In genomic region chr2:1638281-1638860, GRCh38 we compare ENCODE assay signal across 26 cellular contexts.
DNase-seq lines count a peak whose midpoint lies in the region; ATAC-seq and TF ChIP-seq lines count a peak whose summit lies in the region.
"Had no signal": no experiment of that assay in that cellular context is flagged by ENCODE, and none has a peak within 500 bp of the region (broad histone marks: within the 10 kb centered on the region; RNA-seq: fewer than 3 reads in every experiment).

No MANE protein-coding gene starts in this region.

- no peak for ATAC-seq in HG03039 (IDR thresholded peaks at IDR 0.05; ENCODE audit: unreplicated experiment)
- ATAC-seq: activated CD4-positive, alpha-beta T cell treated with anti-CD3 and anti-CD28 coated beads for 36 hours; heart right ventricle; K562; left colon had no signal

- peaks cover 60% of the 10 kb centered on the region for H3K4me1 ChIP-seq in SJSA1 (replicated peaks)
- H3K4me1 ChIP-seq: HAP-1 had no signal

- H3K27me3 Mint-ChIP-seq in osteocyte (ENCODE audit: unreplicated experiment), result no peaks in the 10 kb centered on the region
- H3K27me3 Mint-ChIP-seq: activated CD4-positive, alpha-beta T cell treated with anti-CD3 and anti-CD28 coated beads for 36 hours; activated naive CD8-positive, alpha-beta T cell treated with anti-CD3 and anti-CD28 coated beads for 36 hours had no signal

- H3K4me3 Mint-ChIP-seq in osteocyte (ENCODE audit: unreplicated experiment), result no peak overlapping the region
- H3K4me3 Mint-ChIP-seq: activated CD4-positive, alpha-beta T cell treated with anti-CD3 and anti-CD28 coated beads for 36 hours; activated naive CD8-positive, alpha-beta T cell treated with anti-CD3 and anti-CD28 coated beads for 36 hours; memory B cell had no signal

- peaks cover 51% of the 10 kb centered on the region for H3K36me3 Mint-ChIP-seq in osteocyte (ENCODE audit: unreplicated experiment)
- H3K36me3 Mint-ChIP-seq: activated naive CD8-positive, alpha-beta T cell treated with anti-CD3 and anti-CD28 coated beads for 36 hours; memory B cell had no signal

- peaks cover 81% of the 10 kb centered on the region for H3K36me3 ChIP-seq in SJSA1
- H3K36me3 ChIP-seq: HAP-1, neutrophil had no signal

- no peak for TF ChIP-seq CTCF in osteocyte (IDR thresholded peaks at IDR 0.05)

- H3K9me3 ChIP-seq in SJSA1 (replicated peaks), result no peaks in the 10 kb centered on the region
- H3K9me3 ChIP-seq: HAP-1, heart right ventricle, MG63, neutrophil had no signal

- no peak overlapping the region for H3K27ac Mint-ChIP-seq in osteocyte (ENCODE audit: unreplicated experiment)
- H3K27ac Mint-ChIP-seq: activated CD4-positive, alpha-beta T cell treated with anti-CD3 and anti-CD28 coated beads for 36 hours; activated naive CD8-positive, alpha-beta T cell treated with anti-CD3 and anti-CD28 coated beads for 36 hours; memory B cell had no signal

- 0 out of 2 replicates have a peak overlapping the region, but pooled peaks have one; percentile 32 for H3K27ac ChIP-seq in SJSA1
- H3K27ac ChIP-seq: heart right ventricle, neutrophil had no signal

- H3K4me3 ChIP-seq in SJSA1, result no peak overlapping the region
- H3K4me3 ChIP-seq: HAP-1, heart right ventricle, K562, MG63 had no signal

- H3K9me3 Mint-ChIP-seq in osteocyte (ENCODE audit: unreplicated experiment), result no peaks in the 10 kb centered on the region
- H3K9me3 Mint-ChIP-seq: activated naive CD8-positive, alpha-beta T cell treated with anti-CD3 and anti-CD28 coated beads for 36 hours; memory B cell had no signal

- DNase-seq in M059J (ENCODE audit: low read depth) (peak; percentile 49), SJSA1 (ENCODE audit: low read depth in 1 of 2, low spot score in 2 of 2) (peak in 1 of 2 experiments; percentile 26), iris pigment epithelial cell (ENCODE audit: low read depth) (peak; percentile 59), renal cortical epithelial cell (ENCODE audit: low read depth) (peak; percentile 27), amygdala (lab: John Stamatoyannopoulos, UW) (no peak), osteocyte (ENCODE audit: extremely low spot score, unreplicated experiment) (no peak)
- DNase-seq: activated CD4-positive, alpha-beta T cell treated with anti-CD3 and anti-CD28 coated beads for 36 hours; activated effector memory CD4-positive, alpha-beta T cell treated with anti-CD3 and anti-CD28 coated beads, Interleukin-2, amount 50 U/mL, for 16 hours; activated naive CD8-positive, alpha-beta T cell treated with anti-CD3 and anti-CD28 coated beads for 36 hours; C1 segment of cervical spinal cord; DMS79; heart right ventricle; MG63; NCI-H1105 treated with DMSO at 0.1 percent for 48 hours; NCI-H2081; NCI-H345; retina; stimulated activated CD4-positive, alpha-beta T cell treated with anti-CD3 and anti-CD28 coated beads, Interleukin-12 subunit alpha, Interleukin-12 subunit beta, amount 100 ng/mL, for 4 hours; stimulated activated CD4-positive, alpha-beta T cell treated with anti-CD3 and anti-CD28 coated beads, Interleukin-4, amount 100 ng/mL, for 1 hour; trophoblast cell had no signal

- no peaks in the 10 kb centered on the region for H3K27me3 ChIP-seq in SJSA1 (replicated peaks)
- H3K27me3 ChIP-seq: MG63, neutrophil had no signal

- H3K4me1 Mint-ChIP-seq in osteocyte (ENCODE audit: unreplicated experiment), result peaks cover 2% of the 10 kb centered on the region
- H3K4me1 Mint-ChIP-seq: activated CD4-positive, alpha-beta T cell treated with anti-CD3 and anti-CD28 coated beads for 36 hours; activated naive CD8-positive, alpha-beta T cell treated with anti-CD3 and anti-CD28 coated beads for 36 hours; memory B cell had no signal

Comparison
In these comparisons a context has a peak if more than half of its experiments do, and no peak if none do; other contexts are left out.
1. DNase-seq: peak in M059J (single experiment), iris pigment epithelial cell (single experiment) and renal cortical epithelial cell (single experiment); none in amygdala (0 of 56) and osteocyte (single experiment).